ENCODE assay signal across 18 cellular contexts in the genomic region with DNA sequence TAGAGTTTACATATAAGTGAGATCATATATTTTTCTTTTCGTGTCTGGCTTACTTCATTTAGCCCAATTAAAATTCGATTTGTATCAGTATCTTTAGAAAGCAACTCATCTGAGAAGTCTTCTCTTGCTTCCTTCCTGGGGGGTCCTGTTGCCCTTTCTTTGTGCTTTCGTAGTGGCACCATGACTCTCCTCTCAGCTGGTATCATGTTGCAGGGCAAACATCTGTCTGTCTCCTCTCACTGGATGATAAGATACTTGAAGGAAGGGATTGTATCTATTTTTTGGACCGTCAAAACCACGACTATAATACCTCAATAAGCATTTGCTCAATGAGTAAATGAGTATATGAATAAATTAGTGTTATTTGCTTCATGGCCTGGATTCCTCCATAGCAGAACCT.
DNase-seq lines count a peak whose midpoint lies in the region; TF ChIP-seq lines count a peak whose summit lies in the region.
"Had no signal": no experiment of that assay in that cellular context is flagged by ENCODE, and none has a peak within 500 bp of the region (broad histone marks: within the 10 kb centered on the region; RNA-seq: fewer than 3 reads in every experiment).

No MANE protein-coding gene starts in this region.

- in situ Hi-C loops in brain microvascular endothelial cell (cut with HindIII; ENCODE audit: low pct_ligation_motif_present, low sequenced_read_pairs): no loop called here

- H3K4me3 ChIP-seq in BE2C (ENCODE audit: low read depth, low read length): peak overlapping the region; percentile 39; the same call in 1 of the 2 replicates
- no peak overlapping the region for H3K4me3 ChIP-seq in brain microvascular endothelial cell (ENCODE audit: low read depth, low read length)
- H3K4me3 ChIP-seq: Peyer's patch had no signal

- DNase-seq in BE2C: no peak
- peak; percentile 12 for DNase-seq in M059J (ENCODE audit: low read depth)
- DNase-seq in brain microvascular endothelial cell: no peak
- peak; percentile 28 for DNase-seq in myocyte (ENCODE audit: low read depth)
- no peak for DNase-seq in NCI-H2227 (lab: John Stamatoyannopoulos, UW; ENCODE audit: unreplicated experiment)
- DNase-seq in hepatic stellate cell (ENCODE audit: low spot score): no peak
- DNase-seq in NCI-H82 treated with DMSO at 0.1 percent for 48 hours (lab: John Stamatoyannopoulos, UW; ENCODE audit: unreplicated experiment): no peak
- DNase-seq: Calu3; CD4-positive, alpha-beta memory T cell; DMS79; H7; NCI-H1105; NCI-H1694 treated with DMSO at 0.1 percent for 48 hours; NCI-H2107; NCI-H446; NCI-H82; Peyer's patch; SHP77 had no signal

- TF ChIP-seq CTCF in BE2C (IDR thresholded peaks at IDR 0.05; ENCODE audit: low read depth, low read length): no peak
- no peak for TF ChIP-seq CTCF in brain microvascular endothelial cell (IDR thresholded peaks at IDR 0.05; ENCODE audit: low read depth, low read length, missing control alignments)

- no peaks in the 10 kb centered on the region for H3K36me3 ChIP-seq in BE2C
- H3K36me3 ChIP-seq in brain microvascular endothelial cell (replicated peaks): no peaks in the 10 kb centered on the region
- H3K36me3 ChIP-seq: Peyer's patch had no signal

- H3K27ac ChIP-seq in brain microvascular endothelial cell: peak overlapping the region; percentile 52
- H3K27ac ChIP-seq: Peyer's patch had no signal

- no peaks in the 10 kb centered on the region for H3K9me3 ChIP-seq in BE2C
- H3K9me3 ChIP-seq: Peyer's patch had no signal

- H3K4me1 ChIP-seq in BE2C: peaks cover 10% of the 10 kb centered on the region
- H3K4me1 ChIP-seq: Peyer's patch had no signal

- H3K27me3 ChIP-seq in BE2C: no peaks in the 10 kb centered on the region
- H3K27me3 ChIP-seq in brain microvascular endothelial cell (replicated peaks): no peaks in the 10 kb centered on the region
- H3K27me3 ChIP-seq: Peyer's patch had no signal

Comparison
In these comparisons a context has a peak if more than half of its experiments do, and no peak if none do; other contexts are left out.
1. DNase-seq: peak in M059J (single experiment) and myocyte (single experiment); none in BE2C (single experiment), brain microvascular endothelial cell (single experiment), NCI-H2227 (single experiment), hepatic stellate cell (single experiment) and NCI-H82 treated with DMSO at 0.1 percent for 48 hours (single experiment).